23 cellular contexts compared by ENCODE assay signal in the genomic region with DNA sequence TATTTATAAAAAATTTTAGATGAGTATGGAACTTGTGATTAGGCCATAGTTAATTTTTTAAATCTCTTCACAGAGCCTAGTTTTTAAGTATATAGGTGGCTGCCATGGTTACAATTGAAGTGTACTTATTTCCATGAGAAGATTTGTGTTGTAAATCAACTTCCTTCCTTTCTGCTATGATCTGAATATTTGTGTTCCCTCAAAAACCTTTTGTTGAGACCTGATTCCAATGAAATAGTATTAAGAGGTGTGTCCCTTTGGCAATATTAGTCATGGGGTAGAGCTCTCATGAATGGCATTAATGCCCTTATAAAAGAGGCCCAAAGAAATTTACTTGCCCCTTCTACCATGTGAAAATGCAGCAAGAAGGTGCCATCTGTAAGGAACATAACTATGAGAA. TPM values are rescaled to one million over a fixed set of nuclear protein-coding genes. Genes with fewer than 3 reads are reported as not detected.
DNase-seq lines count a peak whose midpoint lies in the region; ATAC-seq, FAIRE-seq and TF ChIP-seq lines count a peak whose summit lies in the region.
"Had no signal": no experiment of that assay in that cellular context is flagged by ENCODE, and none has a peak within 500 bp of the region (broad histone marks: within the 10 kb centered on the region; RNA-seq: fewer than 3 reads in every experiment).

No MANE protein-coding gene starts in this region.

- CTCF ChIA-PET in mammary epithelial cell (lab: Charles Lee; ENCODE audit: low non-redundant PET), result no interaction called here

- H3K79me2 ChIP-seq in mammary epithelial cell (ENCODE audit: insufficient read depth, low read length), result peaks cover 53% of the 10 kb centered on the region

- no peak for TF ChIP-seq CTCF in mammary epithelial cell (conservative IDR thresholded peaks at IDR 0.05 in 1 of 2, IDR thresholded peaks at IDR 0.05 in 1 of 2; ENCODE audit: extremely low read depth in 1 of 2, insufficient read depth in 1 of 2, low read depth in 1 of 2, low read length in 2 of 2)
- no peak for TF ChIP-seq CTCF in breast epithelium (IDR thresholded peaks at IDR 0.05)
- TF ChIP-seq CTCF in bronchial epithelial cell (IDR thresholded peaks at IDR 0.05; ENCODE audit: insufficient read depth, low read length, severe bottlenecking), result no peak
- TF ChIP-seq CTCF in foreskin keratinocyte (conservative IDR thresholded peaks at IDR 0.05), result no peak

- no peak for FAIRE-seq in bronchial epithelial cell (lab: Jason Lieb, UNC)
- no peak for FAIRE-seq in urothelium cell line (lab: Jason Lieb, UNC)
- FAIRE-seq: K562 had no signal

- no peak overlapping the region for H3K9ac ChIP-seq in mammary epithelial cell (ENCODE audit: insufficient read depth, low read length)

- H3K36me3 ChIP-seq in mammary epithelial cell (ENCODE audit: insufficient read depth, low read length) (no peaks in the 10 kb centered on the region), breast epithelium (no peaks in the 10 kb centered on the region), bronchial epithelial cell (ENCODE audit: control insufficient read depth, insufficient read depth, low read length) (no peaks in the 10 kb centered on the region)
- H3K36me3 ChIP-seq: neutrophil, sigmoid colon had no signal

- TF ChIP-seq POLR2A in breast epithelium (IDR thresholded peaks at IDR 0.05), result no peak

- H3K4me2 ChIP-seq in mammary epithelial cell (ENCODE audit: insufficient read depth, low read depth, low read length), result peak overlapping the region; percentile 36

- H3K9me3 ChIP-seq in mammary epithelial cell (replicated peaks; ENCODE audit: insufficient read depth, low read length), result no peaks in the 10 kb centered on the region
- no peaks in the 10 kb centered on the region for H3K9me3 ChIP-seq in breast epithelium
- H3K9me3 ChIP-seq: left ventricle myocardium inferior, neutrophil, sigmoid colon had no signal

- in situ Hi-C loops in mammary epithelial cell (cut with MboI; ENCODE audit: low sequenced_read_pairs in 2 of 2), result no loop called here

- ATAC-seq in foreskin keratinocyte (peak; percentile 5), GM21576 (IDR thresholded peaks at IDR 0.05; ENCODE audit: unreplicated experiment) (no peak), HG03196 (IDR thresholded peaks at IDR 0.05; ENCODE audit: unreplicated experiment) (no peak)
- ATAC-seq: CD8-positive, alpha-beta T cell; K562 had no signal

- DNase-seq in mammary epithelial cell (peak; percentile 54), breast epithelium (ENCODE audit: low spot score in 2 of 2) (no peak), bronchial epithelial cell (ENCODE audit: low read depth) (peak; percentile 74), foreskin keratinocyte (peak; percentile 21 to 74), urothelium cell line (ENCODE audit: low spot score) (no peak)
- no peak for DNase-seq in effector CD8-positive, alpha-beta T cell (lab: John Stamatoyannopoulos, UW)
- DNase-seq: activated CD4-positive, alpha-beta T cell treated with anti-CD3 and anti-CD28 coated beads, Interleukin-2, amount 50 U/mL, for 48 hours; activated CD4-positive, CD25-positive, alpha-beta regulatory T cell treated with anti-CD3 and anti-CD28 coated beads, Interleukin-2, amount 50 U/mL, for 72 hours; activated T-cell treated with anti-CD3 and anti-CD28 coated beads, Interleukin-2, amount 50 U/mL, for 48 hours; CD8-positive, alpha-beta T cell; left ventricle myocardium inferior; NCI-H1417 treated with DMSO at 0.1 percent for 48 hours; NCI-H2081; NCI-H226; NCI-H69; Right ventricle myocardium superior; sigmoid colon; stimulated activated CD4-positive, alpha-beta T cell treated with anti-CD3 and anti-CD28 coated beads, Interleukin-4, amount 100 ng/mL, for 1 hour; substantia nigra had no signal

- H3K4me1 ChIP-seq in mammary epithelial cell (ENCODE audit: insufficient read depth, low read length) (peaks cover 30% of the 10 kb centered on the region), breast epithelium (no peaks in the 10 kb centered on the region), foreskin keratinocyte (peaks cover 42% of the 10 kb centered on the region)

- dilution Hi-C loops in mammary epithelial cell (cut with HindIII; ENCODE audit: low sequenced_read_pairs), result no loop called here

- intact Hi-C loops in mammary epithelial cell (cut with micrococcal nuclease) (loop anchor here (10.0 kb wide), 1 partner anchor 549 kb away; no protein-coding TSS in a partner anchor), breast epithelium (cut with DNase I; ENCODE audit: low total_unique reads) (no loop called here)

- H3K27ac ChIP-seq in mammary epithelial cell (ENCODE audit: insufficient read depth, low read depth, low read length) (peak overlapping the region; percentile 86), breast epithelium (no peak overlapping the region), foreskin keratinocyte (peak overlapping the region; percentile 14)
- H3K27ac ChIP-seq: sigmoid colon had no signal

- H2AFZ ChIP-seq in mammary epithelial cell (ENCODE audit: low read depth, low read length), result no peak overlapping the region

- H3K4me3 ChIP-seq in mammary epithelial cell (replicated peaks in 1 of 3; ENCODE audit: insufficient read depth in 1 of 3, low read depth in 2 of 3, low read length in 3 of 3) (no peak overlapping the region), breast epithelium (no peak overlapping the region), bronchial epithelial cell (ENCODE audit: low read depth, low read length) (no peak overlapping the region)
- H3K4me3 ChIP-seq: K562, left ventricle myocardium inferior, sigmoid colon had no signal

- BruUV-seq in mammary epithelial cell (replicated peaks; lab: Mats Ljungman, UMichigan), result no TSS peak

- H4K20me1 ChIP-seq in mammary epithelial cell (ENCODE audit: insufficient read depth, low read length), result no peaks in the 10 kb centered on the region

- H3K27me3 ChIP-seq in mammary epithelial cell (ENCODE audit: insufficient read depth, low read length) (no peaks in the 10 kb centered on the region), breast epithelium (no peaks in the 10 kb centered on the region), bronchial epithelial cell (ENCODE audit: control insufficient read depth, insufficient read depth, low read length) (no peaks in the 10 kb centered on the region), foreskin keratinocyte (no peaks in the 10 kb centered on the region)
- H3K27me3 ChIP-seq: neutrophil, sigmoid colon had no signal

RNA-seq across cellular contexts. Expression of a gene that starts 28.8 kb away (rescaled TPM):
- total RNA-seq in mammary epithelial cell (10 to 100 TPM; 37.0 to 48.3 TPM), breast epithelium (10 to 100 TPM; 26.2 to 67.0 (median 44.6) TPM), bronchial epithelial cell (9.7 and 24.3 TPM in 2 replicates), foreskin keratinocyte (25.8 and 27.1 TPM in 2 replicates)
- polyA plus RNA-seq in mammary epithelial cell (11.4 TPM), foreskin keratinocyte (6.5 and 7.3 TPM in 2 replicates)
- polyA minus RNA-seq in mammary epithelial cell, result 52.8 TPM

Comparison
In these comparisons a context has a peak if more than half of its experiments do, and no peak if none do; other contexts are left out.
1. DNase-seq: peak in mammary epithelial cell (single experiment), bronchial epithelial cell (single experiment) and foreskin keratinocyte (2 of 2); none in breast epithelium (0 of 2), effector CD8-positive, alpha-beta T cell (single experiment) and urothelium cell line (single experiment).
2. H3K27ac ChIP-seq: peak in mammary epithelial cell (single experiment) and foreskin keratinocyte (single experiment); none in breast epithelium (0 of 2).